Comparison of ENCODE assay signal across 1 cellular context in the genomic region with DNA sequence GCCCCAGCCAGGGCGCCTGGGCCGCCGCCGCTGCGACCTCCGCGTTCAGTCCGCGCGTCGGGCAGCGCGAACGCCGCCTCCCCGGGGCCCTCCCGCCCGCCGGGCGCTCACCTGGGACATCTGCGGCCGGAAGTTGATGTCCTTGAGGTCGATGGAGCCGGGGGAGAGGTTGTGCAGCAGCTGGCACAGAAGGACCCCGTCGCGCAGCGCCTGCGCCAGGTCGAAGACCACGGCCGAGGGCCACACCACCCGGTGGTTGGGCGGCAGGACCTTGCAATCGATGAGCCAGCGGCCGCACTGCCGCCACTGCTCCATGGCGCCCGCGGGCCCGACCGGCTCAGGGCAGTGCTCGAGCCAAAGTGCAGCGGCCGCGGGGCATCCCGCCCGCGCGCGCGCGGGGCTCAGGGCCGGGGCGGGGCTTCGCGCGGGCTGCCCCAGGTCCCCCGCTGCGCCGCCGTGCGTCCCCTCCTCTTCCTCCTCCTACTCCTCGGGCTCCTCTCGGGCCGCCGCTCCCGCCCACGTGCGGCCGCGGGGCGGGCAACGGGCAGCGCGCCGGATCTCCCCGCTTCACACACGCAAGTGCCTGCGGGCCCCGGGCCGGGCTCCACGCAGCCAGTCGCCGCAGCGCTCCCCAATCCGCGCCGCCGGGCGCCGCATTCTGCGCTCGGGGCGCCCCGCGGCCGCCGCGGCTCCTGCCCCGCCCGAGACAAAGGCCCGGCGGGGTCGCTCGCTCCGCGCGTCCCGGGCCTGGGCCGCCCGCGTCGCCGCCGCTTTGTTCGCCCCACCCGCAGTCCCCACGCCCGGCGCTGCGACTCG.
TF ChIP-seq lines count a peak whose summit lies in the region.

A gene with protein sequence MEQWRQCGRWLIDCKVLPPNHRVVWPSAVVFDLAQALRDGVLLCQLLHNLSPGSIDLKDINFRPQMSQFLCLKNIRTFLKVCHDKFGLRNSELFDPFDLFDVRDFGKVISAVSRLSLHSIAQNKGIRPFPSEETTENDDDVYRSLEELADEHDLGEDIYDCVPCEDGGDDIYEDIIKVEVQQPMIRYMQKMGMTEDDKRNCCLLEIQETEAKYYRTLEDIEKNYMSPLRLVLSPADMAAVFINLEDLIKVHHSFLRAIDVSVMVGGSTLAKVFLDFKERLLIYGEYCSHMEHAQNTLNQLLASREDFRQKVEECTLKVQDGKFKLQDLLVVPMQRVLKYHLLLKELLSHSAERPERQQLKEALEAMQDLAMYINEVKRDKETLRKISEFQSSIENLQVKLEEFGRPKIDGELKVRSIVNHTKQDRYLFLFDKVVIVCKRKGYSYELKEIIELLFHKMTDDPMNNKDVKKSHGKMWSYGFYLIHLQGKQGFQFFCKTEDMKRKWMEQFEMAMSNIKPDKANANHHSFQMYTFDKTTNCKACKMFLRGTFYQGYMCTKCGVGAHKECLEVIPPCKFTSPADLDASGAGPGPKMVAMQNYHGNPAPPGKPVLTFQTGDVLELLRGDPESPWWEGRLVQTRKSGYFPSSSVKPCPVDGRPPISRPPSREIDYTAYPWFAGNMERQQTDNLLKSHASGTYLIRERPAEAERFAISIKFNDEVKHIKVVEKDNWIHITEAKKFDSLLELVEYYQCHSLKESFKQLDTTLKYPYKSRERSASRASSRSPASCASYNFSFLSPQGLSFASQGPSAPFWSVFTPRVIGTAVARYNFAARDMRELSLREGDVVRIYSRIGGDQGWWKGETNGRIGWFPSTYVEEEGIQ (minus strand): TSS at position 361 of the 816 bp plus-strand sequence. CDS start 46 bp downstream, at position 315.

TF ChIP-seq in neural cell, 6 proteins besides CTCF, POLR2A, EP300 and RAD21:
- TF ChIP-seq MXI1 (conservative IDR thresholded peaks at IDR 0.05; ENCODE audit: poor library complexity, severe bottlenecking) = peak; percentile 85
- no peak for TF ChIP-seq TAF1 (IDR thresholded peaks at IDR 0.05; ENCODE audit: low read depth)
- TF ChIP-seq, protein P1, sequence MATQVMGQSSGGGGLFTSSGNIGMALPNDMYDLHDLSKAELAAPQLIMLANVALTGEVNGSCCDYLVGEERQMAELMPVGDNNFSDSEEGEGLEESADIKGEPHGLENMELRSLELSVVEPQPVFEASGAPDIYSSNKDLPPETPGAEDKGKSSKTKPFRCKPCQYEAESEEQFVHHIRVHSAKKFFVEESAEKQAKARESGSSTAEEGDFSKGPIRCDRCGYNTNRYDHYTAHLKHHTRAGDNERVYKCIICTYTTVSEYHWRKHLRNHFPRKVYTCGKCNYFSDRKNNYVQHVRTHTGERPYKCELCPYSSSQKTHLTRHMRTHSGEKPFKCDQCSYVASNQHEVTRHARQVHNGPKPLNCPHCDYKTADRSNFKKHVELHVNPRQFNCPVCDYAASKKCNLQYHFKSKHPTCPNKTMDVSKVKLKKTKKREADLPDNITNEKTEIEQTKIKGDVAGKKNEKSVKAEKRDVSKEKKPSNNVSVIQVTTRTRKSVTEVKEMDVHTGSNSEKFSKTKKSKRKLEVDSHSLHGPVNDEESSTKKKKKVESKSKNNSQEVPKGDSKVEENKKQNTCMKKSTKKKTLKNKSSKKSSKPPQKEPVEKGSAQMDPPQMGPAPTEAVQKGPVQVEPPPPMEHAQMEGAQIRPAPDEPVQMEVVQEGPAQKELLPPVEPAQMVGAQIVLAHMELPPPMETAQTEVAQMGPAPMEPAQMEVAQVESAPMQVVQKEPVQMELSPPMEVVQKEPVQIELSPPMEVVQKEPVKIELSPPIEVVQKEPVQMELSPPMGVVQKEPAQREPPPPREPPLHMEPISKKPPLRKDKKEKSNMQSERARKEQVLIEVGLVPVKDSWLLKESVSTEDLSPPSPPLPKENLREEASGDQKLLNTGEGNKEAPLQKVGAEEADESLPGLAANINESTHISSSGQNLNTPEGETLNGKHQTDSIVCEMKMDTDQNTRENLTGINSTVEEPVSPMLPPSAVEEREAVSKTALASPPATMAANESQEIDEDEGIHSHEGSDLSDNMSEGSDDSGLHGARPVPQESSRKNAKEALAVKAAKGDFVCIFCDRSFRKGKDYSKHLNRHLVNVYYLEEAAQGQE (IDR thresholded peaks at IDR 0.05; ENCODE audit: borderline replicate concordance) = no peak
- TF ChIP-seq POLR2AphosphoS5 (IDR thresholded peaks at IDR 0.05) = peak; percentile 37
